16 cellular contexts compared by ENCODE assay signal in the genomic region with DNA sequence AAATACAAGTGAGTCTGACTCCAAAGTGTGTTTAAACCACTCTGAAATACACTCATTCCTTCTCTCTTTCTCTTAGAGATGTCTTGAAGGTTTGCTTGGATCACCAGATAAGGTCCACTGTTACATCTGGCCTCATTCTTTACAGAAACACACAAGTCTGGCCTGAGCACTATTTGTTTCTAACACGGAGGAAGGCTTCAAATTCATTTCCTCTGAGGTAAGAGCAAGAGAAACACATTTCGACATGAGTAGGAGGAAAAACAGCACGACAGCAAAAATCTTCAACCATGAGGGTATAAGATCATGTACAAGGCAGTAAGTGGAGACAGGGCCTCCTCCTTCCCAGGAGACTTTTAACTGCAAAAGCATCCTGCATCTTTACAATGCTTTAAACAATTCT. TPM values are rescaled to one million over a fixed set of nuclear protein-coding genes. Genes with fewer than 3 reads are reported as not detected.
A peak's percentile ranks its signal among the peaks of the same experiment; 100 is the strongest.
DNase-seq lines count a peak whose midpoint lies in the region; ATAC-seq and TF ChIP-seq lines count a peak whose summit lies in the region.
"Had no signal": no experiment of that assay in that cellular context is flagged by ENCODE, and none has a peak within 500 bp of the region (broad histone marks: within the 10 kb centered on the region; RNA-seq: fewer than 3 reads in every experiment).

No MANE protein-coding gene starts in this region.

- DNase-seq in amniotic epithelial cell (ENCODE audit: low read depth) (peak; percentile 97), fibroblast of the conjunctiva (ENCODE audit: low read depth) (peak; percentile 35), upper lobe of right lung (no peak), HuH-7 (ENCODE audit: low spot score) (no peak)
- DNase-seq: activated CD4-positive, CD25-positive, alpha-beta regulatory T cell treated with anti-CD3 and anti-CD28 coated beads, Interleukin-2, amount 50 U/mL, for 72 hours; activated naive CD8-positive, alpha-beta T cell treated with anti-CD3 and anti-CD28 coated beads, Interleukin-2, amount 10 ng/mL, durations not matched to agents 7 days and 5 days; activated T-cell treated with anti-CD3 and anti-CD28 coated beads for 4 hours; head of caudate nucleus; KBM-7; NCI-H1436; NCI-H510A; T-helper 1 cell had no signal

- H3K4me3 ChIP-seq in neutrophil (ENCODE audit: low read depth in 1 of 2, low read length in 1 of 2) = peak overlapping the region; percentile 1 to 9
- H3K4me3 ChIP-seq in upper lobe of right lung = no peak overlapping the region

- H3K4me1 ChIP-seq in neutrophil (ENCODE audit: control insufficient read depth in 1 of 2, insufficient read depth in 1 of 2, low read depth in 1 of 2, low read length in 1 of 2) (peaks cover 27 to 28% of the 10 kb centered on the region in 2 experiments), upper lobe of right lung (peaks cover 26% of the 10 kb centered on the region)

- no peaks in the 10 kb centered on the region for H3K27me3 ChIP-seq in neutrophil
- H3K27me3 ChIP-seq in upper lobe of right lung = no peaks in the 10 kb centered on the region

- no peaks in the 10 kb centered on the region for H3K36me3 ChIP-seq in neutrophil
- H3K36me3 ChIP-seq in upper lobe of right lung = no peaks in the 10 kb centered on the region

- peak; percentile 63 for ATAC-seq in upper lobe of right lung
- no peak for ATAC-seq in HG02885 (IDR thresholded peaks at IDR 0.05; ENCODE audit: poor library complexity, unreplicated experiment)
- ATAC-seq in HG03025 (IDR thresholded peaks at IDR 0.05; ENCODE audit: low FRiP score, unreplicated experiment) = no peak
- ATAC-seq: Panc1 had no signal

- peak overlapping the region; percentile 81 for H3K27ac ChIP-seq in neutrophil
- H3K27ac ChIP-seq in upper lobe of right lung = no peak overlapping the region

- TF ChIP-seq CTCF in neutrophil (IDR thresholded peaks at IDR 0.05) (no peak), upper lobe of right lung (IDR thresholded peaks at IDR 0.05) (no peak)

- H3K9me3 ChIP-seq in neutrophil (no peaks in the 10 kb centered on the region), upper lobe of right lung (no peaks in the 10 kb centered on the region)

- intact Hi-C loops in upper lobe of right lung (cut with DNase I) = no loop called here

RNA-seq across cellular contexts. Expression of a gene that starts 8.0 kb away (rescaled TPM):
- 56.9 TPM for total RNA-seq in upper lobe of right lung

Comparison
In these comparisons a context has a peak if more than half of its experiments do, and no peak if none do; other contexts are left out.
1. DNase-seq: peak in amniotic epithelial cell (single experiment) and fibroblast of the conjunctiva (single experiment); none in upper lobe of right lung (single experiment) and HuH-7 (single experiment).